Comparison of ENCODE assay signal across 34 cellular contexts in genomic region chr7:39816462-39817065, GRCh38.
"Had no signal": no experiment of that assay in that cellular context is flagged by ENCODE, and none has a peak within 500 bp of the region (broad histone marks: within the 10 kb centered on the region; RNA-seq: fewer than 3 reads in every experiment).

No MANE protein-coding gene starts in this region.

- H3K4me2 ChIP-seq: KMS-11 had no signal

- H3K9me3 ChIP-seq: ascending aorta had no signal

- FAIRE-seq: RCC 7860, TTC549 had no signal

- H3K9ac ChIP-seq: KMS-11 had no signal

- H3K36me3 Mint-ChIP-seq: activated naive CD8-positive, alpha-beta T cell treated with anti-CD3 and anti-CD28 coated beads, Interleukin-2, amount 10 ng/mL, durations not matched to agents 7 days and 5 days had no signal

- H3K27ac ChIP-seq: ascending aorta, cardiac muscle cell, KMS-11, RWPE1 had no signal

- H3K4me3 ChIP-seq: ascending aorta, cardiac muscle cell had no signal

- H3K4me1 Mint-ChIP-seq: activated CD4-positive, alpha-beta T cell treated with anti-CD3 and anti-CD28 coated beads, Interleukin-2, amount 10 ng/mL, durations not matched to agents 24 days and 14 days; activated naive CD8-positive, alpha-beta T cell treated with anti-CD3 and anti-CD28 coated beads, Interleukin-2, amount 10 ng/mL, durations not matched to agents 7 days and 5 days; activated T-helper 17 cell treated with anti-CD3 and anti-CD28 coated beads, Interleukin-2, amount 50 U/mL, for 72 hours; central memory CD8-positive, alpha-beta T cell had no signal

- DNase-seq: activated CD4-positive, alpha-beta T cell treated with anti-CD3 and anti-CD28 coated beads, Interleukin-2, amount 10 ng/mL, durations not matched to agents 24 days and 14 days; activated CD4-positive, alpha-beta T cell treated with anti-CD3 and anti-CD28 coated beads, Interleukin-2, amount 50 U/mL, for 4 hours; activated CD8-positive, alpha-beta T cell treated with anti-CD3 and anti-CD28 coated beads for 36 hours; activated effector memory CD4-positive, alpha-beta T cell treated with anti-CD3 and anti-CD28 coated beads, Interleukin-2, amount 50 U/mL, for 16 hours; activated naive CD4-positive, alpha-beta T cell; activated naive CD4-positive, alpha-beta T cell treated with anti-CD3 and anti-CD28 coated beads, Interleukin-2, amount 50 U/mL, for 16 hours; activated naive CD8-positive, alpha-beta T cell treated with anti-CD3 and anti-CD28 coated beads, Interleukin-2, amount 10 ng/mL, durations not matched to agents 7 days and 5 days; activated T-cell treated with anti-CD3 and anti-CD28 coated beads, Interleukin-2, amount 50 U/mL, for 1 hour; activated T-cell treated with anti-CD3 and anti-CD28 coated beads, Interleukin-2, amount 50 U/mL, for 72 hours; amygdala; NCI-H1092 treated with DMSO at 0.1 percent for 48 hours; NCI-H1417; NCI-H146; NCI-H187; NCI-H2029 treated with DMSO at 0.1 percent for 48 hours; NCI-H2171 treated with DMSO at 0.1 percent for 48 hours; NCI-H2227 treated with DMSO at 0.1 percent for 48 hours; NCI-H446 treated with DMSO at 0.1 percent for 48 hours; NCI-H524 treated with DMSO at 0.1 percent for 48 hours; NCI-H748 treated with DMSO at 0.1 percent for 48 hours; NK-92 treated with Interleukin-12 subunit alpha and Interleukin-12 subunit beta, amount 100 ng/mL, for 24 hours; PC-3; SIG-M5 had no signal

- H3K4me1 ChIP-seq: ascending aorta had no signal

- H3K9me3 Mint-ChIP-seq: activated CD4-positive, alpha-beta T cell treated with anti-CD3 and anti-CD28 coated beads, Interleukin-2, amount 10 ng/mL, durations not matched to agents 24 days and 14 days; activated CD8-positive, alpha-beta T cell treated with anti-CD3 and anti-CD28 coated beads for 36 hours; activated naive CD8-positive, alpha-beta T cell treated with anti-CD3 and anti-CD28 coated beads, Interleukin-2, amount 10 ng/mL, durations not matched to agents 7 days and 5 days; activated T-cell treated with anti-CD3 and anti-CD28 coated beads, Interleukin-2, amount 50 U/mL, for 72 hours; activated T-helper 17 cell treated with anti-CD3 and anti-CD28 coated beads, Interleukin-2, amount 50 U/mL, for 72 hours; central memory CD8-positive, alpha-beta T cell; T-helper 1 cell treated with Interleukin-12 subunit alpha and Interleukin-12 subunit beta and Interleukin-4 antibody, amounts not matched to agents 30 μg/mL and 1 μg/mL, for 36 hours; T-helper 2 cell treated with Interferon-gamma antibody and Interleukin-4, amounts not matched to agents 5 μg/mL and 100 μg/mL, for 36 hours had no signal

- ATAC-seq: activated CD8-positive, alpha-beta T cell treated with anti-CD3 and anti-CD28 coated beads for 36 hours; activated T-cell treated with anti-CD3 and anti-CD28 coated beads, Interleukin-2, amount 50 U/mL, for 72 hours; activated T-helper 17 cell treated with anti-CD3 and anti-CD28 coated beads, Interleukin-2, amount 50 U/mL, for 72 hours; PC-3; Right ventricle myocardium inferior had no signal

- H3K27me3 ChIP-seq: ascending aorta had no signal

- H3K36me3 ChIP-seq: ascending aorta, cardiac muscle cell had no signal

- H3K4me3 Mint-ChIP-seq: activated CD4-positive, alpha-beta T cell treated with anti-CD3 and anti-CD28 coated beads, Interleukin-2, amount 10 ng/mL, durations not matched to agents 24 days and 14 days; activated CD8-positive, alpha-beta T cell treated with anti-CD3 and anti-CD28 coated beads for 36 hours; activated naive CD8-positive, alpha-beta T cell treated with anti-CD3 and anti-CD28 coated beads, Interleukin-2, amount 10 ng/mL, durations not matched to agents 7 days and 5 days; activated T-cell treated with anti-CD3 and anti-CD28 coated beads, Interleukin-2, amount 50 U/mL, for 72 hours; activated T-helper 17 cell treated with anti-CD3 and anti-CD28 coated beads, Interleukin-2, amount 50 U/mL, for 72 hours; central memory CD8-positive, alpha-beta T cell; T-helper 1 cell treated with Interleukin-12 subunit alpha and Interleukin-12 subunit beta and Interleukin-4 antibody, amounts not matched to agents 30 μg/mL and 1 μg/mL, for 36 hours; T-helper 2 cell treated with Interferon-gamma antibody and Interleukin-4, amounts not matched to agents 5 μg/mL and 100 μg/mL, for 36 hours had no signal

- H3K27ac Mint-ChIP-seq: activated CD4-positive, alpha-beta T cell treated with anti-CD3 and anti-CD28 coated beads, Interleukin-2, amount 10 ng/mL, durations not matched to agents 24 days and 14 days; activated CD8-positive, alpha-beta T cell treated with anti-CD3 and anti-CD28 coated beads for 36 hours; activated naive CD8-positive, alpha-beta T cell treated with anti-CD3 and anti-CD28 coated beads, Interleukin-2, amount 10 ng/mL, durations not matched to agents 7 days and 5 days; activated T-cell treated with anti-CD3 and anti-CD28 coated beads, Interleukin-2, amount 50 U/mL, for 72 hours; activated T-helper 17 cell treated with anti-CD3 and anti-CD28 coated beads, Interleukin-2, amount 50 U/mL, for 72 hours; T-helper 1 cell treated with Interleukin-12 subunit alpha and Interleukin-12 subunit beta and Interleukin-4 antibody, amounts not matched to agents 30 μg/mL and 1 μg/mL, for 36 hours; T-helper 2 cell treated with Interferon-gamma antibody and Interleukin-4, amounts not matched to agents 5 μg/mL and 100 μg/mL, for 36 hours had no signal
